Comparison of ENCODE assay signal across 8 cellular contexts in genomic region chr5:142551242-142552067, GRCh38.
DNase-seq lines count a peak whose midpoint lies in the region; ATAC-seq and TF ChIP-seq lines count a peak whose summit lies in the region.

No MANE protein-coding gene starts in this region.

- no peak overlapping the region for H3K4me3 ChIP-seq in Caco-2 (ENCODE audit: low read depth, low read length)
- H3K4me3 ChIP-seq in epithelial cell of proximal tubule (ENCODE audit: low read depth, low read length), result peak overlapping the region; percentile 24

- H3K4me1 Mint-ChIP-seq in Caco-2 (ENCODE audit: low read depth, unreplicated experiment) (peaks cover 14% of the 10 kb centered on the region), nephron progenitor cell (peaks cover 45% of the 10 kb centered on the region), natural killer cell (peaks cover 0 to 7% of the 10 kb centered on the region in 2 donors)

- DNase-seq in Caco-2 (peak in 1 of 2 experiments; percentile 42), NCI-H2171 (lab: John Stamatoyannopoulos, UW) (peak; percentile 8), epithelial cell of proximal tubule (ENCODE audit: low read depth) (no peak), nephron progenitor cell (peak; percentile 81), H4 (ENCODE audit: low spot score) (no peak), GOT3 (lab: John Stamatoyannopoulos, UW) (no peak), natural killer cell (no peak)

- H3K27ac Mint-ChIP-seq in Caco-2 (ENCODE audit: unreplicated experiment) (no peak overlapping the region), nephron progenitor cell (peak overlapping the region; percentile 31), natural killer cell (no peak overlapping the region)

- no peaks in the 10 kb centered on the region for H3K36me3 ChIP-seq in Caco-2 (ENCODE audit: control insufficient read depth, insufficient read depth, low read length)

- no peaks in the 10 kb centered on the region; the same call in 1 of the 2 replicates for H3K27me3 ChIP-seq in Caco-2 (replicated peaks; ENCODE audit: control insufficient read depth, insufficient read depth, low read length)

- no peaks in the 10 kb centered on the region for H3K4me1 ChIP-seq in Caco-2

- H3K36me3 Mint-ChIP-seq in Caco-2 (ENCODE audit: insufficient read depth, unreplicated experiment) (no peaks in the 10 kb centered on the region), nephron progenitor cell (ENCODE audit: low read depth) (no peaks in the 10 kb centered on the region), natural killer cell (no peaks in the 10 kb centered on the region)

- no peaks in the 10 kb centered on the region for H3K27me3 Mint-ChIP-seq in Caco-2 (ENCODE audit: insufficient read depth, unreplicated experiment)
- H3K27me3 Mint-ChIP-seq in nephron progenitor cell (ENCODE audit: low read depth, poor library complexity), result peaks cover 21% of the 10 kb centered on the region
- H3K27me3 Mint-ChIP-seq in natural killer cell (ENCODE audit: low read depth in 2 of 2), result peaks cover 36 to 41% of the 10 kb centered on the region in 2 donors

- no peak for ATAC-seq in HG03457 (IDR thresholded peaks at IDR 0.05; ENCODE audit: unreplicated experiment)
- ATAC-seq in natural killer cell, result no peak

- H3K9me3 ChIP-seq in Caco-2, result no peaks in the 10 kb centered on the region

- intact Hi-C loops in Caco-2 (cut with micrococcal nuclease; ENCODE audit: unreplicated experiment), result no loop called here
- intact Hi-C loops in natural killer cell (cut with micrococcal nuclease), result no loop called here

- H3K9me3 Mint-ChIP-seq in Caco-2 (ENCODE audit: unreplicated experiment) (no peaks in the 10 kb centered on the region), nephron progenitor cell (no peaks in the 10 kb centered on the region), natural killer cell (no peaks in the 10 kb centered on the region)

- no TSS peak for BruUV-seq in Caco-2 (replicated peaks; lab: Mats Ljungman, UMichigan)

- TF ChIP-seq CTCF in Caco-2 (IDR thresholded peaks at IDR 0.05; ENCODE audit: insufficient read depth in 1 of 2, low read depth in 1 of 2, low read length in 1 of 2, severe bottlenecking in 1 of 2, unreplicated experiment in 1 of 2), result no peak
- no peak for TF ChIP-seq CTCF in epithelial cell of proximal tubule (conservative IDR thresholded peaks at IDR 0.05; ENCODE audit: low read depth, low read length)
- TF ChIP-seq CTCF in nephron progenitor cell (IDR thresholded peaks at IDR 0.05), result no peak
- no peak for TF ChIP-seq CTCF in natural killer cell (IDR thresholded peaks at IDR 0.05)

- POLR2A ChIA-PET in Caco-2 (lab: Charles Lee), result no interaction called here

- CTCF ChIA-PET in Caco-2 (lab: Charles Lee), result interaction anchor here (0.7 kb wide), 1 partner anchor 352 kb away, joined by 3 read pairs; no protein-coding TSS in a partner anchor

- peak overlapping the region; percentile 53 for H3K4me3 Mint-ChIP-seq in Caco-2 (ENCODE audit: unreplicated experiment)
- H3K4me3 Mint-ChIP-seq in nephron progenitor cell, result peak overlapping the region; percentile 75
- no peak overlapping the region for H3K4me3 Mint-ChIP-seq in natural killer cell

Comparison
In these comparisons a context has a peak if more than half of its experiments do, and no peak if none do; other contexts are left out.
1. DNase-seq: peak in NCI-H2171 (single experiment) and nephron progenitor cell (single experiment); none in epithelial cell of proximal tubule (single experiment), H4 (single experiment), GOT3 (single experiment) and natural killer cell (single experiment).